18 cellular contexts compared by ENCODE assay signal in the genomic region with DNA sequence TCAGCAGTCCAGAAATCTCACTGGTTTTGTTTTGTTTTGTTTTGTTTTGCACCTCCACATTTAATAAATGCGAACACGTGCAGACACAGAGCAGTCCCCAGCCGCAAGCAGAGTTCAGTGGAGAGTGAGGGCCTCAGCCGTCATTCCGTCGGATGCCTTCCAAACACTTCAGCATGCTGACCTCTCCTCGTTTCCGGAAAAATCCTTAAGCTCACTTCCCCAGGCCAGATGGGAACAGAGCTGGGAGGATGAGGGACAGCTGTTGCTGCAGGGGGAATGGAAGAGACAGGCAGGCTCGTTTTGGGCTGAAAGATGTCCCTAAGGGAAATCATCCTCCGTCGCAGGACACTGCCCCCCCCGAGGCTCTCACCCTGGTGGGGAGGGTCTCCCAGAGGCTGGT. TPM values are rescaled to one million over a fixed set of nuclear protein-coding genes. Genes with fewer than 3 reads are reported as not detected.
DNase-seq lines count a peak whose midpoint lies in the region; ATAC-seq and TF ChIP-seq lines count a peak whose summit lies in the region.
"Had no signal": no experiment of that assay in that cellular context is flagged by ENCODE, and none has a peak within 500 bp of the region (broad histone marks: within the 10 kb centered on the region; RNA-seq: fewer than 3 reads in every experiment).

No MANE protein-coding gene starts in this region.

- peaks cover 14% of the 10 kb centered on the region for H3K9me3 ChIP-seq in left ventricle myocardium inferior (replicated peaks)
- H3K9me3 ChIP-seq in testis: no peaks in the 10 kb centered on the region

- ATAC-seq in HG02571 (IDR thresholded peaks at IDR 0.05; ENCODE audit: unreplicated experiment): no peak
- ATAC-seq in activated T-helper 17 cell treated with anti-CD3 and anti-CD28 coated beads, Interleukin-2, amount 50 U/mL, for 72 hours (replicated peaks): no peak
- ATAC-seq: HCT116, PC-3 had no signal

- DNase-seq in NCI-H2171 treated with DMSO at 0.1 percent for 48 hours (lab: John Stamatoyannopoulos, UW): peak; percentile 22
- DNase-seq in NCI-H2171 (lab: John Stamatoyannopoulos, UW): no peak
- no peak for DNase-seq in left ventricle myocardium inferior
- DNase-seq in testis: peak; percentile 47
- DNase-seq in HK-2 (ENCODE audit: unreplicated experiment): no peak
- DNase-seq: 8988T, DMS79 treated with DMSO at 0.1 percent for 48 hours, GM23248, NCI-H1417 treated with DMSO at 0.1 percent for 48 hours, NCI-H2029, NCI-H510A treated with DMSO at 0.1 percent for 48 hours, PC-3 had no signal

- peak overlapping the region; percentile 79 to 84 (median 81) for H3K27ac Mint-ChIP-seq in nephron
- H3K27ac Mint-ChIP-seq in activated T-helper 17 cell treated with anti-CD3 and anti-CD28 coated beads, Interleukin-2, amount 50 U/mL, for 72 hours: no peak overlapping the region

- H3K36me3 ChIP-seq in left ventricle myocardium inferior: no peaks in the 10 kb centered on the region
- H3K36me3 ChIP-seq in testis (ENCODE audit: low read depth, missing control alignments): no peaks in the 10 kb centered on the region
- H3K36me3 ChIP-seq: BLaER1 treated with 17β-estradiol and CSF1 and Interleukin-3, amounts not matched to agents 10 nM and 100 nM had no signal

- peaks cover 9% of the 10 kb centered on the region for H3K9me3 Mint-ChIP-seq in nephron
- H3K9me3 Mint-ChIP-seq in activated T-helper 17 cell treated with anti-CD3 and anti-CD28 coated beads, Interleukin-2, amount 50 U/mL, for 72 hours: no peaks in the 10 kb centered on the region

- peak overlapping the region; percentile 4 for H3K27ac ChIP-seq in left ventricle myocardium inferior (replicated peaks)
- no peak overlapping the region for H3K27ac ChIP-seq in testis
- H3K27ac ChIP-seq: BLaER1 treated with 17β-estradiol and CSF1 and Interleukin-3, amounts not matched to agents 10 nM and 100 nM; GM23248 had no signal

- H3K27me3 Mint-ChIP-seq in nephron (ENCODE audit: low read depth): peaks cover 52% of the 10 kb centered on the region
- H3K27me3 Mint-ChIP-seq in activated T-helper 17 cell treated with anti-CD3 and anti-CD28 coated beads, Interleukin-2, amount 50 U/mL, for 72 hours: peaks cover 8% of the 10 kb centered on the region

- WGBS in testis, 2 donors: 59 to 60% methylated on average over 12 of the region's 12 CpGs

- no peak overlapping the region for H3K4me3 ChIP-seq in left ventricle myocardium inferior
- H3K4me3 ChIP-seq in testis: no peak overlapping the region
- H3K4me3 ChIP-seq: BLaER1 treated with 17β-estradiol and CSF1 and Interleukin-3, amounts not matched to agents 10 nM and 100 nM; GM23248 had no signal

- H3K36me3 Mint-ChIP-seq in nephron (ENCODE audit: low read depth): no peaks in the 10 kb centered on the region
- H3K36me3 Mint-ChIP-seq in activated T-helper 17 cell treated with anti-CD3 and anti-CD28 coated beads, Interleukin-2, amount 50 U/mL, for 72 hours (ENCODE audit: low read depth): no peaks in the 10 kb centered on the region

- TF ChIP-seq CTCF in left ventricle myocardium inferior (IDR thresholded peaks at IDR 0.05; ENCODE audit: borderline replicate concordance) (no peak), nephron (IDR thresholded peaks at IDR 0.05; ENCODE audit: unreplicated experiment in 3 of 3) (no peak), testis (IDR thresholded peaks at IDR 0.05) (no peak)

- peak overlapping the region in 2 of 3 experiments; percentile 9 to 35 for H3K4me3 Mint-ChIP-seq in nephron
- no peak overlapping the region for H3K4me3 Mint-ChIP-seq in activated T-helper 17 cell treated with anti-CD3 and anti-CD28 coated beads, Interleukin-2, amount 50 U/mL, for 72 hours

- peaks cover 56% of the 10 kb centered on the region for H3K27me3 ChIP-seq in left ventricle myocardium inferior (ENCODE audit: low read depth)
- no peaks in the 10 kb centered on the region for H3K27me3 ChIP-seq in testis

- TF ChIP-seq POLR2A in testis (IDR thresholded peaks at IDR 0.05): no peak

- intact Hi-C loops in left ventricle myocardium inferior (cut with micrococcal nuclease) (no loop called here), testis (cut with DNase I; ENCODE audit: low total_unique reads) (no loop called here)

- H3K4me1 Mint-ChIP-seq in nephron: peaks cover 17% of the 10 kb centered on the region
- no peaks in the 10 kb centered on the region for H3K4me1 Mint-ChIP-seq in activated T-helper 17 cell treated with anti-CD3 and anti-CD28 coated beads, Interleukin-2, amount 50 U/mL, for 72 hours

- H3K4me1 ChIP-seq in left ventricle myocardium inferior (no peaks in the 10 kb centered on the region), testis (no peaks in the 10 kb centered on the region)

RNA-seq across cellular contexts. Expression of a gene that starts 17.2 kb away (rescaled TPM):
- total RNA-seq in left ventricle myocardium inferior: 0.36 TPM
- total RNA-seq in testis: 10 to 100 TPM; 23.4 to 28.9 TPM
- 23.2 TPM for polyA plus RNA-seq in testis (ENCODE audit: insufficient read depth, low read depth, low replicate concordance)
- total RNA-seq in activated T-helper 17 cell treated with anti-CD3 and anti-CD28 coated beads, Interleukin-2, amount 50 U/mL, for 72 hours: not detected
- total RNA-seq: GM23248, HT1080 had no signal

Comparison
In these comparisons a context has a peak if more than half of its experiments do, and no peak if none do; other contexts are left out.
1. DNase-seq: peak in NCI-H2171 treated with DMSO at 0.1 percent for 48 hours (single experiment) and testis (single experiment); none in NCI-H2171 (single experiment), left ventricle myocardium inferior (single experiment) and HK-2 (single experiment).
2. RNA of a gene that starts 17.2 kb away (total RNA-seq): 23.4 to 28.9 TPM in testis; 0.36 TPM in left ventricle myocardium inferior (single experiment) and not detected in activated T-helper 17 cell treated with anti-CD3 and anti-CD28 coated beads, Interleukin-2, amount 50 U/mL, for 72 hours; every median in the first group is over 10 times any median in the second.